Comparison of ENCODE assay signal across 11 cellular contexts in the genomic region with DNA sequence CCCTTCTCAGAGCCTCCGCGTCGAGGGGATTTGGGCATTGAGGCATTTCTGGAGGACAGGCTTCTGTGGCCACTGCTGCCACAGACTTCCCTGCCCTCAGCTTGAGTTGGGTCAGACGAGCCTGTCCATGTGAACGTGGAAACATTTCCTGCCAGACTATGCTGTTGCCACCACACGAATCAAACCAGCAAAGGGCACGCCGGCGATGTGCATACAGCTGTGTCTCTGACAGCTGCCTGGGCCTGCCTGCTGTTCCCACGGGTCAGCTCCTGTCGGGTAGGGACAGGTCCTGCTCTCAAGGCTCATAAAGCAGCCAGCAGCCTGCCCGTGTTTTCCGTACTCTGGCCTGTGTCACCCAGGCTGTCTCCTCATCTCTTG.
A peak's percentile ranks its signal among the peaks of the same experiment; 100 is the strongest.
DNase-seq lines count a peak whose midpoint lies in the region; ATAC-seq and TF ChIP-seq lines count a peak whose summit lies in the region.
"Had no signal": no experiment of that assay in that cellular context is flagged by ENCODE, and none has a peak within 500 bp of the region (broad histone marks: within the 10 kb centered on the region; RNA-seq: fewer than 3 reads in every experiment).

No MANE protein-coding gene starts in this region.

- TF ChIP-seq EP300 in upper lobe of left lung (IDR thresholded peaks at IDR 0.05) = no peak

- H3K4me3 ChIP-seq in mammary epithelial cell (replicated peaks in 1 of 3; ENCODE audit: insufficient read depth in 1 of 3, low read depth in 2 of 3, low read length in 3 of 3) (no peak overlapping the region), upper lobe of left lung (no peak overlapping the region)

- H3K4me1 ChIP-seq in mammary epithelial cell (ENCODE audit: insufficient read depth, low read length) (peaks cover 20% of the 10 kb centered on the region), upper lobe of left lung (peaks cover 20 to 65% (median 62%) of the 10 kb centered on the region in 4 donors)

- no peaks in the 10 kb centered on the region for H3K36me3 Mint-ChIP-seq in MCF 10A (ENCODE audit: insufficient read depth, unreplicated experiment)
- H3K36me3 Mint-ChIP-seq in activated CD4-positive, alpha-beta memory T cell treated with anti-CD3 and anti-CD28 coated beads for 36 hours = no peaks in the 10 kb centered on the region

- no peaks in the 10 kb centered on the region for H3K9me3 ChIP-seq in mammary epithelial cell (replicated peaks; ENCODE audit: insufficient read depth, low read length)
- no peaks in the 10 kb centered on the region for H3K9me3 ChIP-seq in upper lobe of left lung

- WGBS in mammary epithelial cell (ENCODE audit: low coverage, missing lambda C conversion rate) = 100% methylated on average over 4 of the region's 13 CpGs
- 76 to 89% methylated on average over 6 to 13 of the region's 13 CpGs for WGBS in upper lobe of left lung, 2 donors

- POLR2A ChIA-PET in MCF 10A (lab: Yijun Ruan, JAX) = no interaction called here
- POLR2A ChIA-PET in activated CD4-positive, alpha-beta memory T cell treated with anti-CD3 and anti-CD28 coated beads for 36 hours (lab: Charles Lee) = interaction anchor here (5.1 kb wide), 1 partner anchor 17 kb away, joined by 40 read pairs; no protein-coding TSS in a partner anchor

- no peaks in the 10 kb centered on the region for H3K36me3 ChIP-seq in mammary epithelial cell (ENCODE audit: insufficient read depth, low read length)
- no peaks in the 10 kb centered on the region for H3K36me3 ChIP-seq in upper lobe of left lung

- no peaks in the 10 kb centered on the region for H3K79me2 ChIP-seq in mammary epithelial cell (ENCODE audit: insufficient read depth, low read length)

- no peak for ATAC-seq in upper lobe of left lung (ENCODE audit: low FRiP score in 2 of 2)
- ATAC-seq in GM18870 (IDR thresholded peaks at IDR 0.05; ENCODE audit: unreplicated experiment) = no peak
- ATAC-seq in HG03469 (IDR thresholded peaks at IDR 0.05; ENCODE audit: unreplicated experiment) = no peak

- no peak overlapping the region for H3K4me3 Mint-ChIP-seq in MCF 10A (ENCODE audit: unreplicated experiment)
- no peak overlapping the region for H3K4me3 Mint-ChIP-seq in activated CD4-positive, alpha-beta memory T cell treated with anti-CD3 and anti-CD28 coated beads for 36 hours

- no peak overlapping the region for H2AFZ ChIP-seq in mammary epithelial cell (ENCODE audit: low read depth, low read length)

- no TSS peak for BruUV-seq in mammary epithelial cell (replicated peaks; lab: Mats Ljungman, UMichigan)
- BruUV-seq in MCF 10A (replicated peaks; lab: Mats Ljungman, UMichigan) = no TSS peak

- H3K9me3 Mint-ChIP-seq in MCF 10A (ENCODE audit: unreplicated experiment) = no peaks in the 10 kb centered on the region
- H3K9me3 Mint-ChIP-seq in activated CD4-positive, alpha-beta memory T cell treated with anti-CD3 and anti-CD28 coated beads for 36 hours = no peaks in the 10 kb centered on the region
- H3K9me3 Mint-ChIP-seq: nephron had no signal

- H4K20me1 ChIP-seq in mammary epithelial cell (ENCODE audit: insufficient read depth, low read length) = no peaks in the 10 kb centered on the region

- H3K4me1 Mint-ChIP-seq in MCF 10A (ENCODE audit: insufficient read depth, unreplicated experiment) = peaks cover 18% of the 10 kb centered on the region
- peaks cover 80% of the 10 kb centered on the region for H3K4me1 Mint-ChIP-seq in activated CD4-positive, alpha-beta memory T cell treated with anti-CD3 and anti-CD28 coated beads for 36 hours (ENCODE audit: low read depth)

- CTCF ChIA-PET in mammary epithelial cell (lab: Charles Lee; ENCODE audit: low non-redundant PET) (no interaction called here), MCF 10A (lab: Yijun Ruan, JAX) (interaction anchor here (1.6 kb wide), 1 partner anchor 33 kb away, joined by 3 read pairs; no protein-coding TSS in a partner anchor)
- CTCF ChIA-PET in activated CD4-positive, alpha-beta memory T cell treated with anti-CD3 and anti-CD28 coated beads for 36 hours (lab: Charles Lee) = interaction anchor here (0.6 kb wide), 1 partner anchor 61 kb away, joined by 3 read pairs; no protein-coding TSS in a partner anchor

- in situ Hi-C loops in mammary epithelial cell (cut with MboI; ENCODE audit: low sequenced_read_pairs in 2 of 2) = no loop called here

- H3K9ac ChIP-seq in mammary epithelial cell (ENCODE audit: insufficient read depth, low read length) = no peak overlapping the region

- no peak overlapping the region for H3K27ac ChIP-seq in mammary epithelial cell (ENCODE audit: insufficient read depth, low read depth, low read length)
- peak overlapping the region in 3 of 4 donors; percentile 31 to 73 (median 42) for H3K27ac ChIP-seq in upper lobe of left lung

- no peaks in the 10 kb centered on the region for H3K27me3 Mint-ChIP-seq in MCF 10A (ENCODE audit: insufficient read depth, unreplicated experiment)
- no peaks in the 10 kb centered on the region for H3K27me3 Mint-ChIP-seq in activated CD4-positive, alpha-beta memory T cell treated with anti-CD3 and anti-CD28 coated beads for 36 hours

- H3K4me2 ChIP-seq in mammary epithelial cell (ENCODE audit: insufficient read depth, low read depth, low read length) = no peak overlapping the region

- TF ChIP-seq CTCF in mammary epithelial cell (conservative IDR thresholded peaks at IDR 0.05 in 1 of 2, IDR thresholded peaks at IDR 0.05 in 1 of 2; ENCODE audit: extremely low read depth in 1 of 2, insufficient read depth in 1 of 2, low read depth in 1 of 2, low read length in 2 of 2) (no peak), MCF 10A (IDR thresholded peaks at IDR 0.05; ENCODE audit: unreplicated experiment) (no peak), upper lobe of left lung (IDR thresholded peaks at IDR 0.05) (no peak)

- H3K27me3 ChIP-seq in mammary epithelial cell (ENCODE audit: insufficient read depth, low read length) (no peaks in the 10 kb centered on the region), upper lobe of left lung (peaks cover 0 to 5% (median 0%) of the 10 kb centered on the region in 4 donors)

- DNase-seq in mammary epithelial cell (peak; percentile 25), MCF 10A (ENCODE audit: unreplicated experiment) (no peak), left kidney (ENCODE audit: low read depth, low spot score) (peak; percentile 36), upper lobe of left lung (no peak)
- DNase-seq in activated CD4-positive, alpha-beta memory T cell treated with anti-CD3 and anti-CD28 coated beads for 36 hours = no peak
- DNase-seq in stimulated activated naive CD4-positive, alpha-beta T cell (lab: John Stamatoyannopoulos, UW) = no peak
- DNase-seq: HCEC 1CT; stimulated activated naive CD4-positive, alpha-beta T cell treated with Interleukin-2 at 50 U/mL for 16 hours had no signal

- intact Hi-C loops in mammary epithelial cell (cut with micrococcal nuclease) = no loop called here
- intact Hi-C loops in MCF 10A (cut with micrococcal nuclease) = no loop called here
- intact Hi-C loops in activated CD4-positive, alpha-beta memory T cell treated with anti-CD3 and anti-CD28 coated beads for 36 hours (cut with micrococcal nuclease) = loop anchor here (5.0 kb wide), 1 partner anchor 174 kb away; no protein-coding TSS in a partner anchor

- dilution Hi-C loops in mammary epithelial cell (cut with HindIII; ENCODE audit: low sequenced_read_pairs) = no loop called here

- TF ChIP-seq POLR2A in upper lobe of left lung (IDR thresholded peaks at IDR 0.05) = no peak

- no peak overlapping the region for H3K27ac Mint-ChIP-seq in MCF 10A (ENCODE audit: low read depth, unreplicated experiment)
- peak overlapping the region; percentile 55 for H3K27ac Mint-ChIP-seq in activated CD4-positive, alpha-beta memory T cell treated with anti-CD3 and anti-CD28 coated beads for 36 hours
- H3K27ac Mint-ChIP-seq: nephron had no signal

Comparison
In these comparisons a context has a peak if more than half of its experiments do, and no peak if none do; other contexts are left out.
1. DNase-seq: peak in mammary epithelial cell (single experiment) and left kidney (single experiment); none in MCF 10A (single experiment), activated CD4-positive, alpha-beta memory T cell treated with anti-CD3 and anti-CD28 coated beads for 36 hours (single experiment), upper lobe of left lung (0 of 2) and stimulated activated naive CD4-positive, alpha-beta T cell (0 of 6).